In genomic region chr11:707817-708420, GRCh38 we compare ENCODE assay signal across 16 cellular contexts. TPM values are rescaled to one million over a fixed set of nuclear protein-coding genes. Genes with fewer than 3 reads are reported as not detected.
DNase-seq lines count a peak whose midpoint lies in the region; ATAC-seq and TF ChIP-seq lines count a peak whose summit lies in the region.
"Had no signal": no experiment of that assay in that cellular context is flagged by ENCODE, and none has a peak within 500 bp of the region (broad histone marks: within the 10 kb centered on the region; RNA-seq: fewer than 3 reads in every experiment).

No MANE protein-coding gene starts in this region.

- H3K36me3 Mint-ChIP-seq in progenitor cell of endocrine pancreas (ENCODE audit: insufficient read depth): peaks cover 1% of the 10 kb centered on the region
- H3K36me3 Mint-ChIP-seq: activated naive CD8-positive, alpha-beta T cell; CD4-positive, alpha-beta memory T cell had no signal

- H3K27me3 ChIP-seq in PC-9 (ENCODE audit: insufficient read depth, low read depth): no peaks in the 10 kb centered on the region
- peaks cover 71% of the 10 kb centered on the region for H3K27me3 ChIP-seq in gastroesophageal sphincter
- H3K27me3 ChIP-seq in uterus: no peaks in the 10 kb centered on the region

- peak overlapping the region; percentile 84 for H3K4me3 ChIP-seq in PC-9
- no peak overlapping the region for H3K4me3 ChIP-seq in gastroesophageal sphincter
- H3K4me3 ChIP-seq in uterus: no peak overlapping the region

- ATAC-seq in gastroesophageal sphincter (no peak), GM21447 (IDR thresholded peaks at IDR 0.05; ENCODE audit: unreplicated experiment) (no peak), GM19455 (IDR thresholded peaks at IDR 0.05; ENCODE audit: unreplicated experiment) (no peak)

- peak overlapping the region; percentile 67 for H3K4me3 Mint-ChIP-seq in progenitor cell of endocrine pancreas (ENCODE audit: low read depth)
- H3K4me3 Mint-ChIP-seq: activated naive CD8-positive, alpha-beta T cell; CD4-positive, alpha-beta memory T cell; stimulated activated naive CD8-positive, alpha-beta T cell treated with anti-CD3 and anti-CD28 coated beads, Interleukin-15, Interleukin-2, amounts not matched to agents 100 ng/mL and 50 ng/mL, for 24 hours had no signal

- H3K27me3 Mint-ChIP-seq in progenitor cell of endocrine pancreas: no peaks in the 10 kb centered on the region

- H3K4me1 ChIP-seq in PC-9 (replicated peaks; ENCODE audit: insufficient read depth): peaks cover 17% of the 10 kb centered on the region
- H3K4me1 ChIP-seq in gastroesophageal sphincter: peaks cover 0 to 60% (median 28%) of the 10 kb centered on the region in 3 donors
- H3K4me1 ChIP-seq in uterus: peaks cover 0 to 4% of the 10 kb centered on the region in 2 donors

- peak overlapping the region; percentile 98 for H3K27ac ChIP-seq in C4-2B
- H3K27ac ChIP-seq in PC-9: peak overlapping the region; percentile 81
- H3K27ac ChIP-seq in gastroesophageal sphincter: peak overlapping the region in 3 of 4 donors; percentile 68 to 86 (median 84)
- no peak overlapping the region for H3K27ac ChIP-seq in uterus

- TF ChIP-seq POLR2A in gastroesophageal sphincter (IDR thresholded peaks at IDR 0.05): no peak
- no peak for TF ChIP-seq POLR2A in uterus (IDR thresholded peaks at IDR 0.05)

- POLR2A ChIA-PET in PC-9 (lab: Charles Lee; ENCODE audit: unreplicated experiment): interaction anchor here (0.7 to 1.0 kb wide), 2 partner anchors 20 to 144 kb away, joined by 3 to 5 read pairs; no protein-coding TSS in a partner anchor

- no peak overlapping the region for H2AFZ ChIP-seq in PC-9

- no peaks in the 10 kb centered on the region for H3K9me2 ChIP-seq in PC-9 (ENCODE audit: insufficient read depth)

- H3K9me3 Mint-ChIP-seq in progenitor cell of endocrine pancreas (ENCODE audit: low read depth): no peaks in the 10 kb centered on the region
- H3K9me3 Mint-ChIP-seq: stimulated activated naive CD8-positive, alpha-beta T cell treated with anti-CD3 and anti-CD28 coated beads, Interleukin-15, Interleukin-2, amounts not matched to agents 100 ng/mL and 50 ng/mL, for 24 hours had no signal

- BruUV-seq in PC-9 (replicated peaks; lab: Mats Ljungman, UMichigan): no TSS peak

- peaks cover 3% of the 10 kb centered on the region; the same call in 1 of the 2 replicates for H4K20me1 ChIP-seq in PC-9 (ENCODE audit: insufficient read depth)

- peaks cover 33% of the 10 kb centered on the region for H3K79me2 ChIP-seq in PC-9 (ENCODE audit: low read depth)

- H3K9me3 ChIP-seq in PC-9 (ENCODE audit: insufficient read depth, low read depth): no peaks in the 10 kb centered on the region
- no peaks in the 10 kb centered on the region for H3K9me3 ChIP-seq in gastroesophageal sphincter
- no peaks in the 10 kb centered on the region for H3K9me3 ChIP-seq in uterus

- H3K27ac Mint-ChIP-seq in progenitor cell of endocrine pancreas: peak overlapping the region; percentile 81
- H3K27ac Mint-ChIP-seq: activated naive CD8-positive, alpha-beta T cell; CD4-positive, alpha-beta memory T cell; stimulated activated naive CD8-positive, alpha-beta T cell treated with anti-CD3 and anti-CD28 coated beads, Interleukin-15, Interleukin-2, amounts not matched to agents 100 ng/mL and 50 ng/mL, for 24 hours had no signal

- intact Hi-C loops in PC-9 (cut with micrococcal nuclease; ENCODE audit: unreplicated experiment): loop anchor here (1.0 to 2.0 kb wide), 4 partner anchors 10 to 54 kb away; partner anchors contain the start of gene TALDO1
- intact Hi-C loops in uterus (cut with DNase I; ENCODE audit: low total_unique reads): no loop called here

- H3K4me1 Mint-ChIP-seq in progenitor cell of endocrine pancreas (ENCODE audit: low read depth): peaks cover 25% of the 10 kb centered on the region

- peak overlapping the region; percentile 93 for H3K4me2 ChIP-seq in PC-9

- H3F3A ChIP-seq in PC-9 (ENCODE audit: insufficient read depth, low read depth): peaks cover 14% of the 10 kb centered on the region; the same call in 1 of the 2 replicates

- no CpG with 5 or more reads among the region's 16 CpGs for WGBS in gastroesophageal sphincter (ENCODE audit: low coverage in 1 of 2), 2 donors

- no peak for TF ChIP-seq EP300 in gastroesophageal sphincter (IDR thresholded peaks at IDR 0.05)

- DNase-seq in PC-9 (peak; percentile 86 to 88), progenitor cell of endocrine pancreas (ENCODE audit: low spot score, unreplicated experiment) (no peak), activated T-cell treated with anti-CD3 and anti-CD28 coated beads for 4 hours (no peak), uterus (no peak)
- DNase-seq: activated CD4-positive, alpha-beta T cell treated with anti-CD3 and anti-CD28 coated beads for 1 hour; left ventricle myocardium superior; NCI-H1436; RPMI8226; stimulated activated CD4-positive, alpha-beta T cell treated with anti-CD3 and anti-CD28 coated beads, Interleukin-15, amount 100 ng/mL, for 24 hours had no signal

- CTCF ChIA-PET in PC-9 (lab: Charles Lee): no interaction called here

- H3K36me3 ChIP-seq in PC-9 (ENCODE audit: low read depth): no peaks in the 10 kb centered on the region
- H3K36me3 ChIP-seq in gastroesophageal sphincter: peaks cover 0 to 20% of the 10 kb centered on the region in 2 donors
- H3K36me3 ChIP-seq in uterus: no peaks in the 10 kb centered on the region

- TF ChIP-seq CTCF in C4-2B (conservative IDR thresholded peaks at IDR 0.05) (no peak), PC-9 (conservative IDR thresholded peaks at IDR 0.05) (no peak), gastroesophageal sphincter (IDR thresholded peaks at IDR 0.05) (no peak), progenitor cell of endocrine pancreas (IDR thresholded peaks at IDR 0.05; ENCODE audit: unreplicated experiment) (no peak), uterus (IDR thresholded peaks at IDR 0.05) (no peak)

RNA-seq across cellular contexts. Expression of gene EPS8L2, which starts 1.9 kb away (rescaled TPM):
- total RNA-seq in PC-9 (2021) (228 and 229 TPM in 2 replicates), gastroesophageal sphincter (10 to 100 TPM in 3 of 4 donors, 1 to 10 TPM in 1; 9.7 to 33.9 (median 24.0) TPM), progenitor cell of endocrine pancreas (100.0 and 111 TPM in 2 replicates), uterus (10 to 100 TPM; 12.2 to 52.8 (median 32.3) TPM)

RNA-seq across cellular contexts. Expression of gene TMEM80, which starts 12.3 kb away (rescaled TPM):
- total RNA-seq in PC-9 (2021): 34.0 and 36.6 TPM in 2 replicates
- total RNA-seq in gastroesophageal sphincter: 10 to 100 TPM; 35.6 to 65.8 (median 48.6) TPM
- 29.4 and 32.6 TPM in 2 replicates for total RNA-seq in progenitor cell of endocrine pancreas
- 10 to 100 TPM in 2 of 4 donors, 1 to 10 TPM in 2; 2.6 to 35.3 (median 8.1) TPM for total RNA-seq in uterus

RNA-seq across cellular contexts. Expression of gene DEAF1, which starts 12.9 kb away (rescaled TPM):
- total RNA-seq in PC-9 (2021): 36.9 and 44.4 TPM in 2 replicates
- 10 to 100 TPM; 19.9 to 45.0 (median 35.0) TPM for total RNA-seq in gastroesophageal sphincter
- 49.2 and 57.0 TPM in 2 replicates for total RNA-seq in progenitor cell of endocrine pancreas
- 10 to 100 TPM in 2 of 4 donors, 1 to 10 TPM in 2; 7.9 to 45.6 (median 20.4) TPM for total RNA-seq in uterus

RNA-seq across cellular contexts. Expression of gene TALDO1, which starts 39.3 kb away (rescaled TPM):
- total RNA-seq in PC-9 (2021) (434 and 446 TPM in 2 replicates), gastroesophageal sphincter (100 to 1,000 TPM; 161 to 201 (median 185) TPM), progenitor cell of endocrine pancreas (112 and 120 TPM in 2 replicates), uterus (100 to 1,000 TPM in 1 of 4 donors, 10 to 100 TPM in 3; 60.3 to 146 (median 66.9) TPM)

Comparison
In these comparisons a context has a peak if more than half of its experiments do, and no peak if none do; other contexts are left out.
1. H3K27ac ChIP-seq: peak in C4-2B (single experiment), PC-9 (single experiment) and gastroesophageal sphincter (3 of 4); none in uterus (0 of 2).
2. DNase-seq: peak in PC-9 (2 of 2); none in progenitor cell of endocrine pancreas (single experiment), activated T-cell treated with anti-CD3 and anti-CD28 coated beads for 4 hours (single experiment) and uterus (0 of 2).